In genomic region chr2:159285929-159286708, GRCh38 we compare ENCODE assay signal across 1 cellular context.
TF ChIP-seq lines count a peak whose summit lies in the region.

A gene with protein sequence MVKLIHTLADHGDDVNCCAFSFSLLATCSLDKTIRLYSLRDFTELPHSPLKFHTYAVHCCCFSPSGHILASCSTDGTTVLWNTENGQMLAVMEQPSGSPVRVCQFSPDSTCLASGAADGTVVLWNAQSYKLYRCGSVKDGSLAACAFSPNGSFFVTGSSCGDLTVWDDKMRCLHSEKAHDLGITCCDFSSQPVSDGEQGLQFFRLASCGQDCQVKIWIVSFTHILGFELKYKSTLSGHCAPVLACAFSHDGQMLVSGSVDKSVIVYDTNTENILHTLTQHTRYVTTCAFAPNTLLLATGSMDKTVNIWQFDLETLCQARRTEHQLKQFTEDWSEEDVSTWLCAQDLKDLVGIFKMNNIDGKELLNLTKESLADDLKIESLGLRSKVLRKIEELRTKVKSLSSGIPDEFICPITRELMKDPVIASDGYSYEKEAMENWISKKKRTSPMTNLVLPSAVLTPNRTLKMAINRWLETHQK (minus strand): TSS chr2:159286703. CDS start chr2:159283069, 3,634 bp downstream.

TF ChIP-seq in IMR-90, 13 proteins besides CTCF, POLR2A, EP300 and RAD21:
- no peak for TF ChIP-seq MAFK (IDR thresholded peaks at IDR 0.05; ENCODE audit: low read depth, low read length)
- no peak for TF ChIP-seq CEBPB (IDR thresholded peaks at IDR 0.05; ENCODE audit: low read depth, low read length)
- no peak for TF ChIP-seq MAZ (IDR thresholded peaks at IDR 0.05; ENCODE audit: borderline replicate concordance, low read depth, low read length)
- no peak for TF ChIP-seq CHD1 (IDR thresholded peaks at IDR 0.05; ENCODE audit: low read depth, low read length)
- TF ChIP-seq MXI1 (IDR thresholded peaks at IDR 0.05; ENCODE audit: borderline replicate concordance, low read depth, low read length): peak; percentile 45; the same call in 1 of the 2 replicates
- no peak for TF ChIP-seq RCOR1 (IDR thresholded peaks at IDR 0.05; ENCODE audit: insufficient replicate concordance, low read length)
- TF ChIP-seq, protein P1, sequence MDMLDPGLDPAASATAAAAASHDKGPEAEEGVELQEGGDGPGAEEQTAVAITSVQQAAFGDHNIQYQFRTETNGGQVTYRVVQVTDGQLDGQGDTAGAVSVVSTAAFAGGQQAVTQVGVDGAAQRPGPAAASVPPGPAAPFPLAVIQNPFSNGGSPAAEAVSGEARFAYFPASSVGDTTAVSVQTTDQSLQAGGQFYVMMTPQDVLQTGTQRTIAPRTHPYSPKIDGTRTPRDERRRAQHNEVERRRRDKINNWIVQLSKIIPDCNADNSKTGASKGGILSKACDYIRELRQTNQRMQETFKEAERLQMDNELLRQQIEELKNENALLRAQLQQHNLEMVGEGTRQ (IDR thresholded peaks at IDR 0.05; ENCODE audit: low read depth, low read length): peak; percentile 68
- TF ChIP-seq SMC3 (IDR thresholded peaks at IDR 0.05; ENCODE audit: low read depth, low read length): 0 out of 2 replicates have a peak, but pooled peaks have one; percentile 5
- no peak for TF ChIP-seq RFX5 (IDR thresholded peaks at IDR 0.05; ENCODE audit: low read depth, low read length)
- no peak for TF ChIP-seq FOS (IDR thresholded peaks at IDR 0.05; ENCODE audit: low read depth, low read length)
- TF ChIP-seq, protein P2, sequence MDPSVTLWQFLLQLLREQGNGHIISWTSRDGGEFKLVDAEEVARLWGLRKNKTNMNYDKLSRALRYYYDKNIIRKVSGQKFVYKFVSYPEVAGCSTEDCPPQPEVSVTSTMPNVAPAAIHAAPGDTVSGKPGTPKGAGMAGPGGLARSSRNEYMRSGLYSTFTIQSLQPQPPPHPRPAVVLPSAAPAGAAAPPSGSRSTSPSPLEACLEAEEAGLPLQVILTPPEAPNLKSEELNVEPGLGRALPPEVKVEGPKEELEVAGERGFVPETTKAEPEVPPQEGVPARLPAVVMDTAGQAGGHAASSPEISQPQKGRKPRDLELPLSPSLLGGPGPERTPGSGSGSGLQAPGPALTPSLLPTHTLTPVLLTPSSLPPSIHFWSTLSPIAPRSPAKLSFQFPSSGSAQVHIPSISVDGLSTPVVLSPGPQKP (IDR thresholded peaks at IDR 0.05; ENCODE audit: borderline replicate concordance, low read depth, low read length): no peak
- peak; percentile 80 for TF ChIP-seq BHLHE40 (IDR thresholded peaks at IDR 0.05; ENCODE audit: low read depth, low read length)
- TF ChIP-seq NFE2L2 (IDR thresholded peaks at IDR 0.05; ENCODE audit: low read depth, low read length): no peak
